Comparison of ENCODE assay signal across 9 cellular contexts in genomic region chr2:119338826-119339561, GRCh38.
A peak's percentile ranks its signal among the peaks of the same experiment; 100 is the strongest.
DNase-seq lines count a peak whose midpoint lies in the region; ATAC-seq and TF ChIP-seq lines count a peak whose summit lies in the region.
"Had no signal": no experiment of that assay in that cellular context is flagged by ENCODE, and none has a peak within 500 bp of the region (broad histone marks: within the 10 kb centered on the region; RNA-seq: fewer than 3 reads in every experiment).

No MANE protein-coding gene starts in this region.

- no peak overlapping the region; the same call in 1 of the 2 replicates for H3K27ac ChIP-seq in HL-60 (replicated peaks)
- H3K27ac ChIP-seq: cardiac muscle cell had no signal

- DNase-seq in GM06990 (ENCODE audit: extremely low read depth, insufficient read length) (peak; percentile 43), HL-60 (ENCODE audit: low read depth in 1 of 2, low spot score in 1 of 2) (peak; percentile 63 to 84), activated T-cell treated with anti-CD3 and anti-CD28 coated beads for 1 hour (ENCODE audit: low read depth) (peak; percentile 9), AG08396 (ENCODE audit: low spot score) (no peak), NCI-H2029 treated with DMSO at 0.1 percent for 48 hours (lab: John Stamatoyannopoulos, UW) (no peak), NCI-H446 (lab: John Stamatoyannopoulos, UW) (no peak)
- peak; percentile 19 for DNase-seq in stimulated activated CD4-positive, alpha-beta T cell treated with anti-CD3 and anti-CD28 coated beads, Interleukin-4, amount 100 ng/mL, for 24 hours

- H3K4me3 ChIP-seq in GM06990 (replicated peaks; ENCODE audit: low read depth, low read length) (no peak overlapping the region), HL-60 (replicated peaks; ENCODE audit: insufficient read depth, low read length) (no peak overlapping the region)
- H3K4me3 ChIP-seq: cardiac muscle cell had no signal

- H3K36me3 ChIP-seq in GM06990 (ENCODE audit: control insufficient read depth, insufficient read depth, low read length), result no peaks in the 10 kb centered on the region
- H3K36me3 ChIP-seq: cardiac muscle cell had no signal

- TF ChIP-seq CTCF in GM06990 (IDR thresholded peaks at IDR 0.05; ENCODE audit: insufficient read depth, low read length, poor library complexity, severe bottlenecking) (no peak), HL-60 (IDR thresholded peaks at IDR 0.05; ENCODE audit: insufficient read depth, low read length) (no peak)

- ATAC-seq in GM21390 (IDR thresholded peaks at IDR 0.05; ENCODE audit: unreplicated experiment), result peak; percentile 100

- H3K27me3 ChIP-seq in GM06990 (replicated peaks; ENCODE audit: control insufficient read depth, insufficient read depth, low read length) (no peaks in the 10 kb centered on the region), HL-60 (ENCODE audit: insufficient read depth, poor library complexity, severe bottlenecking) (no peaks in the 10 kb centered on the region)
- H3K27me3 ChIP-seq: cardiac muscle cell had no signal

Comparison
In these comparisons a context has a peak if more than half of its experiments do, and no peak if none do; other contexts are left out.
1. DNase-seq: peak in GM06990 (single experiment), HL-60 (2 of 2), activated T-cell treated with anti-CD3 and anti-CD28 coated beads for 1 hour (single experiment) and stimulated activated CD4-positive, alpha-beta T cell treated with anti-CD3 and anti-CD28 coated beads, Interleukin-4, amount 100 ng/mL, for 24 hours (single experiment); none in AG08396 (single experiment), NCI-H2029 treated with DMSO at 0.1 percent for 48 hours (single experiment) and NCI-H446 (0 of 2).